In the genomic region with DNA sequence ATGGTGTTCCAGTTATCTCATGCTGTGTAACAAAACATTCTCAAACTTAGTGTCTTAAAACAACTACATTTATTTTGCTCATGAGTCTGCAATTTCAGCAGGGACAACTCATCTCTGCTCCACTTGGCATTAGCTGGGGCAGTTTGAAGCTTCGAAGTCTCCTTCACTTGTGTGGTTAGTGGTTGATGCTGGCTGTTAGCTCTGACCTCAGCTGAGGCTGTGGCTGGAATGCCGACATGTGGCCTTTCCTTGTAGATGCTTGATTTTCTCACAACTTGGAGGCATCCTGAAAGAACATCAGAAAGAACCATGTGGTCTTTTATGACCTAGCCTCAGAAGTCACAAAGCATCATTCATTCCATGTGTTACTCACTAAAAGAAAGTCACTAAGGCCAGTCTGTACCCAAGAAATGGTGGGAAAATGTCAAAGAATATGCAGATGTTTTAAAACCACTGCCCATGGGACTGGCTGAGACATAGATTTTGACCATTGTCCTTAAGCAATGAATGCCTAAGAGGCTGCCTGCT, we compare ENCODE assay signal across 13 cellular contexts. TPM values are rescaled to one million over a fixed set of nuclear protein-coding genes. Genes with fewer than 3 reads are reported as not detected.
DNase-seq lines count a peak whose midpoint lies in the region; ATAC-seq and TF ChIP-seq lines count a peak whose summit lies in the region.
"Had no signal": no experiment of that assay in that cellular context is flagged by ENCODE, and none has a peak within 500 bp of the region (broad histone marks: within the 10 kb centered on the region; RNA-seq: fewer than 3 reads in every experiment).

No MANE protein-coding gene starts in this region.

- no peak overlapping the region for H3K27ac ChIP-seq in fibroblast of lung (ENCODE audit: insufficient read depth, low read length)
- H3K27ac ChIP-seq: epithelial cell of prostate, ovary had no signal

- ATAC-seq in T-cell (replicated peaks in 1 of 4) (no peak), HG03521 (IDR thresholded peaks at IDR 0.05; ENCODE audit: unreplicated experiment) (no peak), HG02588 (IDR thresholded peaks at IDR 0.05; ENCODE audit: unreplicated experiment) (no peak), GM19467 (IDR thresholded peaks at IDR 0.05; ENCODE audit: unreplicated experiment) (no peak)
- ATAC-seq: activated T-cell treated with anti-CD3 and anti-CD28 coated beads, Interleukin-2, amount 50 U/mL, for 72 hours had no signal

- no peak overlapping the region for H3K4me3 ChIP-seq in fibroblast of lung (replicated peaks in 1 of 4; ENCODE audit: control extremely low read depth in 1 of 4, insufficient read depth in 1 of 4, low read depth in 3 of 4, low read length in 4 of 4)
- H3K4me3 ChIP-seq: ovary had no signal

- H3K27ac Mint-ChIP-seq in activated CD4-positive, alpha-beta T cell treated with anti-CD3 and anti-CD28 coated beads, Interleukin-2, amount 10 ng/mL, durations not matched to agents 7 days and 5 days, result no peak overlapping the region
- peak overlapping the region; percentile 79 to 97 for H3K27ac Mint-ChIP-seq in T-cell

- POLR2A ChIA-PET in activated CD4-positive, alpha-beta T cell treated with anti-CD3 and anti-CD28 coated beads, Interleukin-2, amount 10 ng/mL, durations not matched to agents 7 days and 5 days (lab: Charles Lee), result no interaction called here
- POLR2A ChIA-PET in T-cell (lab: Charles Lee), result interaction anchor here in 1 of 2 donors (1.1 kb wide), 1 partner anchor 385 kb away, joined by 3 read pairs; the partner anchor contains the start of gene DNAH6

- peaks cover 61% of the 10 kb centered on the region for H3K4me1 Mint-ChIP-seq in activated CD4-positive, alpha-beta T cell treated with anti-CD3 and anti-CD28 coated beads, Interleukin-2, amount 10 ng/mL, durations not matched to agents 7 days and 5 days
- peaks cover 46 to 63% (median 58%) of the 10 kb centered on the region in 3 donors for H3K4me1 Mint-ChIP-seq in T-cell

- H3K79me2 ChIP-seq in fibroblast of lung (ENCODE audit: control insufficient read depth, insufficient read depth, low read length), result peaks cover 12% of the 10 kb centered on the region

- H3K27me3 ChIP-seq in fibroblast of lung (ENCODE audit: control insufficient read depth, insufficient read depth, low read length), result no peaks in the 10 kb centered on the region
- H3K27me3 ChIP-seq: ovary had no signal

- H3K27me3 Mint-ChIP-seq in activated CD4-positive, alpha-beta T cell treated with anti-CD3 and anti-CD28 coated beads, Interleukin-2, amount 10 ng/mL, durations not matched to agents 7 days and 5 days, result no peaks in the 10 kb centered on the region
- H3K27me3 Mint-ChIP-seq in T-cell, result no peaks in the 10 kb centered on the region
- H3K27me3 Mint-ChIP-seq: activated B cell treated with CpG ODN at 0.5 μM for 24 hours had no signal

- H3K9me3 Mint-ChIP-seq in activated CD4-positive, alpha-beta T cell treated with anti-CD3 and anti-CD28 coated beads, Interleukin-2, amount 10 ng/mL, durations not matched to agents 7 days and 5 days, result peaks cover 10% of the 10 kb centered on the region
- no peaks in the 10 kb centered on the region for H3K9me3 Mint-ChIP-seq in T-cell
- H3K9me3 Mint-ChIP-seq: activated B cell treated with CpG ODN at 0.5 μM for 24 hours had no signal

- H3K36me3 ChIP-seq in fibroblast of lung (ENCODE audit: control insufficient read depth, insufficient read depth, low read length), result no peaks in the 10 kb centered on the region
- H3K36me3 ChIP-seq: ovary had no signal

- H3K9me3 ChIP-seq in fibroblast of lung (ENCODE audit: control insufficient read depth, insufficient read depth, low read depth, low read length), result no peaks in the 10 kb centered on the region
- H3K9me3 ChIP-seq: ovary had no signal

- H2AFZ ChIP-seq in fibroblast of lung (ENCODE audit: low read length), result no peak overlapping the region

- H3K4me3 Mint-ChIP-seq in activated CD4-positive, alpha-beta T cell treated with anti-CD3 and anti-CD28 coated beads, Interleukin-2, amount 10 ng/mL, durations not matched to agents 7 days and 5 days, result no peak overlapping the region
- no peak overlapping the region for H3K4me3 Mint-ChIP-seq in T-cell
- H3K4me3 Mint-ChIP-seq: activated B cell treated with CpG ODN at 0.5 μM for 24 hours; activated T-cell treated with anti-CD3 and anti-CD28 coated beads, Interleukin-2, amount 50 U/mL, for 72 hours had no signal

- CTCF ChIA-PET in activated CD4-positive, alpha-beta T cell treated with anti-CD3 and anti-CD28 coated beads, Interleukin-2, amount 10 ng/mL, durations not matched to agents 7 days and 5 days (lab: Charles Lee), result interaction anchor here (0.9 to 1.8 kb wide), 5 partner anchors 19 to 27 kb away, joined by 3 to 8 read pairs (median 3); no protein-coding TSS in a partner anchor
- CTCF ChIA-PET in T-cell (lab: Charles Lee), result interaction anchor here in 1 of 2 donors (1.2 kb wide), 1 partner anchor 8 kb away, joined by 4 read pairs; no protein-coding TSS in a partner anchor

- peak; percentile 3 for DNase-seq in activated CD4-positive, alpha-beta T cell treated with anti-CD3 and anti-CD28 coated beads, Interleukin-2, amount 10 ng/mL, durations not matched to agents 7 days and 5 days
- DNase-seq in activated CD4-positive, alpha-beta T cell treated with anti-CD3 and anti-CD28 coated beads, Interleukin-2, amount 50 U/mL, for 1 hour, result no peak
- DNase-seq in T-cell (no peak), fibroblast of lung (ENCODE audit: low read depth in 2 of 2) (peak; percentile 91 to 94)
- peak; percentile 22 for DNase-seq in stimulated activated CD8-positive, alpha-beta memory T cell treated with anti-CD3 and anti-CD28 coated beads, Interleukin-4, amount 100 ng/mL, for 48 hours
- DNase-seq: activated B cell treated with CpG ODN at 0.5 μM for 24 hours; activated T-cell treated with anti-CD3 and anti-CD28 coated beads, Interleukin-2, amount 50 U/mL, for 72 hours; DMS53; ovary had no signal

- peaks cover 7% of the 10 kb centered on the region for H3K4me1 ChIP-seq in fibroblast of lung (ENCODE audit: control insufficient read depth, extremely low read depth, insufficient read depth, low read length)

- no peaks in the 10 kb centered on the region for H4K20me1 ChIP-seq in fibroblast of lung (ENCODE audit: control insufficient read depth, extremely low read depth, insufficient read depth, low read length)

- peaks cover 28% of the 10 kb centered on the region for H3K36me3 Mint-ChIP-seq in activated CD4-positive, alpha-beta T cell treated with anti-CD3 and anti-CD28 coated beads, Interleukin-2, amount 10 ng/mL, durations not matched to agents 7 days and 5 days (ENCODE audit: low read depth)
- peaks cover 8% of the 10 kb centered on the region for H3K36me3 Mint-ChIP-seq in T-cell

- no peak for TF ChIP-seq CTCF in fibroblast of lung (conservative IDR thresholded peaks at IDR 0.05 in 1 of 2, IDR thresholded peaks at IDR 0.05 in 1 of 2; ENCODE audit: low read depth in 1 of 2, low read length in 2 of 2)

- no peak overlapping the region for H3K9ac ChIP-seq in fibroblast of lung (ENCODE audit: insufficient read depth, low read length)

- no peak overlapping the region for H3K4me2 ChIP-seq in fibroblast of lung (ENCODE audit: extremely low read depth, insufficient read depth, low read length)

RNA-seq across cellular contexts. Expression of gene TMSB10, which starts 3.8 kb away (rescaled TPM):
- 1,000 to 10,000 TPM; 5,491 to 5,845 TPM for total RNA-seq in activated CD4-positive, alpha-beta T cell treated with anti-CD3 and anti-CD28 coated beads, Interleukin-2, amount 10 ng/mL, durations not matched to agents 7 days and 5 days
- total RNA-seq in T-cell (1,000 to 10,000 TPM; 1,423 to 1,890 (median 1,689) TPM), fibroblast of lung (8,130 and 10,208 TPM in 2 replicates)
- polyA plus RNA-seq in fibroblast of lung, result 7,414 and 10,645 TPM in 2 replicates
- 9,984 and 10,031 TPM in 2 replicates for polyA plus RNA-seq in fibroblast of lung (2012)
- 1,198 and 1,308 TPM in 2 replicates for polyA minus RNA-seq in fibroblast of lung (ENCODE audit: low replicate concordance)

RNA-seq across cellular contexts. Expression of gene TRABD2A, which starts 20.8 kb away (rescaled TPM):
- total RNA-seq in activated CD4-positive, alpha-beta T cell treated with anti-CD3 and anti-CD28 coated beads, Interleukin-2, amount 10 ng/mL, durations not matched to agents 7 days and 5 days, result 10 to 100 TPM; 70.2 to 74.6 TPM
- 100 to 1,000 TPM in 3 of 5 donors, 10 to 100 TPM in 2; 77.3 to 219 (median 106) TPM for total RNA-seq in T-cell
- 10.8 and 14.4 TPM in 2 replicates for total RNA-seq in fibroblast of lung
- polyA plus RNA-seq in fibroblast of lung, result 4.4 and 9.8 TPM in 2 replicates
- polyA plus RNA-seq in fibroblast of lung (2012), result 3.6 and 8.7 TPM in 2 replicates
- 1.8 and 30.6 TPM in 2 replicates for polyA minus RNA-seq in fibroblast of lung (ENCODE audit: low replicate concordance)

Comparison
In these comparisons a context has a peak if more than half of its experiments do, and no peak if none do; other contexts are left out.
1. DNase-seq: peak in activated CD4-positive, alpha-beta T cell treated with anti-CD3 and anti-CD28 coated beads, Interleukin-2, amount 10 ng/mL, durations not matched to agents 7 days and 5 days (single experiment), fibroblast of lung (2 of 2) and stimulated activated CD8-positive, alpha-beta memory T cell treated with anti-CD3 and anti-CD28 coated beads, Interleukin-4, amount 100 ng/mL, for 48 hours (single experiment); none in activated CD4-positive, alpha-beta T cell treated with anti-CD3 and anti-CD28 coated beads, Interleukin-2, amount 50 U/mL, for 1 hour (single experiment) and T-cell (0 of 34).